In the genomic region with DNA sequence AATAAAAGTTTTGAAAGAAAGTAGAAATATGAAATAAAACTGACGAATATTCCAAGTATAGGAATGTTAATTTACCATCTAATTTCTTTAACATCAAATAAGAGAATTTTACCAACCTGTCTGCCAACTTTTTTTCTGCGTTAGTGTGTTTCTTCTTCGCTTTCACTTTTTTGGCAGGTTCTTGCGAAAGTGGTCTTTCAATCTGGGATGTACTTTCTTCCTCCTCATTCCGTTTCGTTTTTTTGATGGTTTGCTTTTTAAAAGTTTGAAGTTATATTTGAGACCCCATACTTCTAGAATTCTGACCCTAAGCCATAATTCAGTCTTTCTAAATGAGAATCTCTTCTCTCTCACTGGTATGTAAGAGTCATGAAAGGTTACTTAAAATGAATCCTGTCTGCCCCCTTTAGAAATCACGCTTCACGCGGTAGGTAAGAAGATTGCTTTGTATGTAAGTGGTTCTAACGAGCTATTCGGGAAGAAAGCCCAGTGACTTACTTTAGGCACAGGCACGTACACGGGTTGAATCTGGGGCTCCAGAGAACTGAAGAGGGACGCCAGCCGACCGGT, we compare ENCODE assay signal across 8 cellular contexts. TPM values are rescaled to one million over a fixed set of nuclear protein-coding genes. Genes with fewer than 3 reads are reported as not detected.
DNase-seq lines count a peak whose midpoint lies in the region; ATAC-seq and TF ChIP-seq lines count a peak whose summit lies in the region.

No MANE protein-coding gene starts in this region.

- peak overlapping the region; percentile 91 for H3K9ac ChIP-seq in HUES64 (ENCODE audit: low read depth, low read length)

- TF ChIP-seq CTCF in WI38 (IDR thresholded peaks at IDR 0.05; ENCODE audit: low read depth, low read length), result no peak
- TF ChIP-seq CTCF in foreskin keratinocyte (conservative IDR thresholded peaks at IDR 0.05), result no peak

- no peaks in the 10 kb centered on the region for H3K4me1 ChIP-seq in HUES64 (ENCODE audit: insufficient read depth, low read length)
- peaks cover 4% of the 10 kb centered on the region for H3K4me1 ChIP-seq in foreskin keratinocyte

- DNase-seq in GM04503 (ENCODE audit: low read depth) (peak; percentile 34), foreskin keratinocyte (peak in 1 of 2 donors; percentile 13), pulmonary artery endothelial cell (ENCODE audit: low read depth, low spot score) (peak; percentile 33), foreskin melanocyte (no peak), NCI-H82 (lab: John Stamatoyannopoulos, UW) (no peak)

- H3K36me3 ChIP-seq in HUES64 (ENCODE audit: insufficient read depth, low read length), result peaks cover 40% of the 10 kb centered on the region

- H3K4me3 ChIP-seq in HUES64 (ENCODE audit: low read length) (peak overlapping the region; percentile 96), WI38 (ENCODE audit: low read depth, low read length) (peak overlapping the region; percentile 89)

- H3K27ac ChIP-seq in HUES64 (ENCODE audit: low read depth, low read length) (peak overlapping the region; percentile 81; the same call in 1 of the 2 replicates), foreskin keratinocyte (peak overlapping the region; percentile 67)

- 15% methylated on average over 13 of the region's 16 CpGs for WGBS in HUES64

- ATAC-seq in GM21381 (IDR thresholded peaks at IDR 0.05; ENCODE audit: unreplicated experiment) (peak; percentile 18), foreskin keratinocyte (peak; percentile 45)

- H3K9me3 ChIP-seq in HUES64 (ENCODE audit: insufficient read depth, low read depth, low read length), result no peaks in the 10 kb centered on the region

- H3K27me3 ChIP-seq in HUES64 (ENCODE audit: insufficient read depth, low read length) (no peaks in the 10 kb centered on the region), foreskin keratinocyte (no peaks in the 10 kb centered on the region)

RNA-seq across cellular contexts. Expression of gene RBM34, which starts 0.6 kb away (rescaled TPM):
- 76.4 TPM for polyA plus RNA-seq in HUES64 (2013, experiment 1 of 2)
- 63.5 TPM for polyA plus RNA-seq in HUES64 (2013, experiment 2 of 2)
- 79.8 and 80.5 TPM in 2 replicates for total RNA-seq in foreskin keratinocyte
- polyA plus RNA-seq in foreskin keratinocyte, result 74.8 and 76.5 TPM in 2 replicates
- total RNA-seq in pulmonary artery endothelial cell, result 52.2 and 57.3 TPM in 2 replicates

RNA-seq across cellular contexts. Expression of gene TOMM20, which starts 31.8 kb away (rescaled TPM):
- polyA plus RNA-seq in HUES64 (2013, experiment 1 of 2), result 146 TPM
- polyA plus RNA-seq in HUES64 (2013, experiment 2 of 2), result 160 TPM
- total RNA-seq in foreskin keratinocyte (84.7 and 90.6 TPM in 2 replicates), pulmonary artery endothelial cell (83.4 and 123 TPM in 2 replicates)
- polyA plus RNA-seq in foreskin keratinocyte, result 91.0 and 95.9 TPM in 2 replicates

Comparison
In these comparisons a context has a peak if more than half of its experiments do, and no peak if none do; other contexts are left out.
1. DNase-seq: peak in GM04503 (single experiment) and pulmonary artery endothelial cell (single experiment); none in foreskin melanocyte (single experiment) and NCI-H82 (single experiment).